Comparison of ENCODE assay signal across 17 cellular contexts in genomic region chr2:19050354-19050753, GRCh38.
DNase-seq lines count a peak whose midpoint lies in the region; ATAC-seq and TF ChIP-seq lines count a peak whose summit lies in the region.
"Had no signal": no experiment of that assay in that cellular context is flagged by ENCODE, and none has a peak within 500 bp of the region (broad histone marks: within the 10 kb centered on the region; RNA-seq: fewer than 3 reads in every experiment).

No MANE protein-coding gene starts in this region.

- ATAC-seq in heart right ventricle: no peak
- no peak for ATAC-seq in activated CD4-positive, CD25-positive, alpha-beta regulatory T cell treated with anti-CD3 and anti-CD28 coated beads, Interleukin-2, amount 50 U/mL, for 24 hours
- ATAC-seq: GM12878, HepG2 had no signal

- TF ChIP-seq CTCF in right atrium auricular region (IDR thresholded peaks at IDR 0.05) (no peak), heart right ventricle (IDR thresholded peaks at IDR 0.05) (no peak), endodermal cell (conservative IDR thresholded peaks at IDR 0.05) (no peak), neural progenitor cell (IDR thresholded peaks at IDR 0.05) (no peak)

- H3K27ac ChIP-seq in right atrium auricular region (peak overlapping the region; percentile 41 to 49), heart right ventricle (no peak overlapping the region), endodermal cell (ENCODE audit: low read depth, low read length) (no peak overlapping the region), neural progenitor cell (no peak overlapping the region)
- H3K27ac ChIP-seq: C4-2B had no signal

- POLR2A ChIA-PET in activated CD4-positive, alpha-beta memory T cell treated with anti-CD3 and anti-CD28 coated beads, Interleukin-2, amount 10 ng/mL, durations not matched to agents 7 days and 5 days (lab: Charles Lee): no interaction called here

- no peaks in the 10 kb centered on the region for H3K9me3 Mint-ChIP-seq in endodermal cell
- H3K9me3 Mint-ChIP-seq in neural progenitor cell: no peaks in the 10 kb centered on the region
- peaks cover 3% of the 10 kb centered on the region for H3K9me3 Mint-ChIP-seq in activated CD4-positive, alpha-beta memory T cell treated with anti-CD3 and anti-CD28 coated beads, Interleukin-2, amount 10 ng/mL, durations not matched to agents 7 days and 5 days

- H3K4me3 ChIP-seq in right atrium auricular region (no peak overlapping the region), heart right ventricle (no peak overlapping the region), endodermal cell (ENCODE audit: low read length) (no peak overlapping the region), neural progenitor cell (no peak overlapping the region)
- H3K4me3 ChIP-seq: A549, GM12878, HAP-1 had no signal

- H3K27ac Mint-ChIP-seq in endodermal cell: peak overlapping the region; percentile 22
- peak overlapping the region; percentile 2 for H3K27ac Mint-ChIP-seq in neural progenitor cell
- no peak overlapping the region for H3K27ac Mint-ChIP-seq in activated CD4-positive, alpha-beta memory T cell treated with anti-CD3 and anti-CD28 coated beads, Interleukin-2, amount 10 ng/mL, durations not matched to agents 7 days and 5 days
- H3K27ac Mint-ChIP-seq: CD4-positive, alpha-beta T cell had no signal

- H2AFZ ChIP-seq in neural progenitor cell (replicated peaks): no peak overlapping the region

- H3K9me3 ChIP-seq in right atrium auricular region: no peaks in the 10 kb centered on the region
- H3K9me3 ChIP-seq in heart right ventricle: peaks cover 0 to 3% (median 0%) of the 10 kb centered on the region in 11 donors
- no peaks in the 10 kb centered on the region for H3K9me3 ChIP-seq in endodermal cell (ENCODE audit: control insufficient read depth, low read length)
- H3K9me3 ChIP-seq in neural progenitor cell (ENCODE audit: low read depth): no peaks in the 10 kb centered on the region
- H3K9me3 ChIP-seq: A549, HAP-1 had no signal

- H3K4me3 Mint-ChIP-seq in endodermal cell (no peak overlapping the region), neural progenitor cell (no peak overlapping the region)
- H3K4me3 Mint-ChIP-seq in activated CD4-positive, alpha-beta memory T cell treated with anti-CD3 and anti-CD28 coated beads, Interleukin-2, amount 10 ng/mL, durations not matched to agents 7 days and 5 days: no peak overlapping the region
- H3K4me3 Mint-ChIP-seq: CD4-positive, alpha-beta T cell had no signal

- CTCF ChIA-PET in activated CD4-positive, alpha-beta memory T cell treated with anti-CD3 and anti-CD28 coated beads, Interleukin-2, amount 10 ng/mL, durations not matched to agents 7 days and 5 days (lab: Charles Lee): no interaction called here

- H3K4me2 ChIP-seq in neural progenitor cell: no peak overlapping the region
- H3K4me2 ChIP-seq: A549 had no signal

- peaks cover 0 to 35% of the 10 kb centered on the region in 2 donors for H3K4me1 ChIP-seq in right atrium auricular region
- H3K4me1 ChIP-seq in heart right ventricle: peaks cover 0 to 34% (median 9%) of the 10 kb centered on the region in 9 donors
- H3K4me1 ChIP-seq in endodermal cell (ENCODE audit: control insufficient read depth, insufficient read depth, low read length): no peaks in the 10 kb centered on the region
- no peaks in the 10 kb centered on the region for H3K4me1 ChIP-seq in neural progenitor cell
- H3K4me1 ChIP-seq: HAP-1 had no signal

- H4K20me1 ChIP-seq in neural progenitor cell (ENCODE audit: low read depth): no peaks in the 10 kb centered on the region

- H3K79me2 ChIP-seq in neural progenitor cell (ENCODE audit: low read depth): no peaks in the 10 kb centered on the region

- DNase-seq in right atrium auricular region (ENCODE audit: low spot score): no peak
- no peak for DNase-seq in heart right ventricle
- no peak for DNase-seq in endodermal cell
- no peak for DNase-seq in neural progenitor cell (ENCODE audit: low spot score)
- no peak for DNase-seq in activated CD4-positive, alpha-beta memory T cell treated with anti-CD3 and anti-CD28 coated beads, Interleukin-2, amount 10 ng/mL, durations not matched to agents 7 days and 5 days
- DNase-seq in NCI-H1694 treated with DMSO at 0.1 percent for 48 hours (lab: John Stamatoyannopoulos, UW): no peak
- DNase-seq: AML-193; CD4-positive, alpha-beta T cell; DMS153; DND-41; EL had no signal

- H3K36me3 ChIP-seq in right atrium auricular region (no peaks in the 10 kb centered on the region), heart right ventricle (no peaks in the 10 kb centered on the region), endodermal cell (ENCODE audit: control insufficient read depth, insufficient read depth, low read length) (no peaks in the 10 kb centered on the region), neural progenitor cell (no peaks in the 10 kb centered on the region)
- H3K36me3 ChIP-seq: HAP-1 had no signal

- H3K27me3 Mint-ChIP-seq in endodermal cell (ENCODE audit: insufficient read depth) (no peaks in the 10 kb centered on the region), neural progenitor cell (ENCODE audit: insufficient read depth, low read depth) (peaks cover 2% of the 10 kb centered on the region)
- H3K27me3 Mint-ChIP-seq in activated CD4-positive, alpha-beta memory T cell treated with anti-CD3 and anti-CD28 coated beads, Interleukin-2, amount 10 ng/mL, durations not matched to agents 7 days and 5 days: no peaks in the 10 kb centered on the region
- H3K27me3 Mint-ChIP-seq: CD4-positive, alpha-beta T cell had no signal

- no peaks in the 10 kb centered on the region for H3F3A ChIP-seq in neural progenitor cell (ENCODE audit: low read depth)

- intact Hi-C loops in heart right ventricle (cut with DNase I): no loop called here

- H3K4me1 Mint-ChIP-seq in endodermal cell: peaks cover 15% of the 10 kb centered on the region
- no peaks in the 10 kb centered on the region for H3K4me1 Mint-ChIP-seq in neural progenitor cell
- H3K4me1 Mint-ChIP-seq in activated CD4-positive, alpha-beta memory T cell treated with anti-CD3 and anti-CD28 coated beads, Interleukin-2, amount 10 ng/mL, durations not matched to agents 7 days and 5 days: no peaks in the 10 kb centered on the region

- H3K36me3 Mint-ChIP-seq in endodermal cell (ENCODE audit: low read depth) (no peaks in the 10 kb centered on the region), neural progenitor cell (no peaks in the 10 kb centered on the region)
- H3K36me3 Mint-ChIP-seq in activated CD4-positive, alpha-beta memory T cell treated with anti-CD3 and anti-CD28 coated beads, Interleukin-2, amount 10 ng/mL, durations not matched to agents 7 days and 5 days (ENCODE audit: low read depth): no peaks in the 10 kb centered on the region

- H3K27me3 ChIP-seq in right atrium auricular region: no peaks in the 10 kb centered on the region
- no peaks in the 10 kb centered on the region for H3K27me3 ChIP-seq in heart right ventricle
- no peaks in the 10 kb centered on the region for H3K27me3 ChIP-seq in endodermal cell (ENCODE audit: control insufficient read depth, insufficient read depth, low read length, poor library complexity, severe bottlenecking)
- H3K27me3 ChIP-seq in neural progenitor cell: no peaks in the 10 kb centered on the region

- H3K9ac ChIP-seq in endodermal cell (ENCODE audit: extremely low read depth, low read length, poor library complexity, severe bottlenecking): no peak overlapping the region
- H3K9ac ChIP-seq in neural progenitor cell: no peak overlapping the region

Comparison
In these comparisons a context has a peak if more than half of its experiments do, and no peak if none do; other contexts are left out.
1. H3K27ac ChIP-seq: peak in right atrium auricular region (2 of 2); none in heart right ventricle (0 of 10), endodermal cell (single experiment) and neural progenitor cell (single experiment).